ENCODE assay signal across 8 cellular contexts in the genomic region with DNA sequence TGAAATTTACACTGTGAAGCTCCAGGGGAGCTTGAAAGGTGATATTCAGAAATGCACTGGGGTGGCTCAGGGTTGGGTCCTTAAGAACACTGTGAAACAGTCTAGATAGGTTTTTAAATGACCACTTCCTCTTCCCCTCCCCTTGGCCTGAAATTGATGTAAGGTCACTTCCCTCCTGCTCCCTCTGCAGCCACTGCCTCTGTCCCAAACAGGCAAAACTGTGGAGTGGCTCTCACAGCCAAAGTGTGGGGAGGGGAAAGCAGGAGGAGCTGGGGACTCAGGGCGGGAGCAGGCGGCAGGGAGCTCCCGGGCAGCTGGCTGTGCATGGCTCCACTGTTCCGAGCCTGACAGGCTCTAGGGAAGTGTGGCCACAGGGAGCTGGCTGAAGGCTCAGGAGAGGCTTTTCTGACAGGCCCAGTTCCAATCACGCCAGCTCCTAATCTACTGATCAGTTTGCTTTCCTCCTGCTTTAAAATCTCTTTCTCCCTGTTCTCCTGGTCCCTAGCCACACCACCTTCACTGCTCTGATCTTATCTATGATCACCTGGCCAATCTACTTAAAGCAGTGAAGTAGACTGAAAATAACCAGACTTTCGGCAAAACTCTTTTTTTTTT. TPM values are rescaled to one million over a fixed set of nuclear protein-coding genes. Genes with fewer than 3 reads are reported as not detected.
DNase-seq lines count a peak whose midpoint lies in the region; ATAC-seq and TF ChIP-seq lines count a peak whose summit lies in the region.

No MANE protein-coding gene starts in this region.

- 37 to 48% methylated on average over 6 of the region's 6 CpGs for WGBS in esophagus, 2 donors

- no peaks in the 10 kb centered on the region for H3K9me3 Mint-ChIP-seq in activated T-cell treated with anti-CD3 and anti-CD28 coated beads, Interleukin-2, amount 50 U/mL, for 24 hours

- H3K36me3 Mint-ChIP-seq in activated T-cell treated with anti-CD3 and anti-CD28 coated beads, Interleukin-2, amount 50 U/mL, for 24 hours (ENCODE audit: low read depth) = peaks cover 6% of the 10 kb centered on the region

- H3K4me1 ChIP-seq in esophagus (ENCODE audit: control insufficient read depth in 2 of 2, insufficient read depth in 2 of 2, low read length in 1 of 2) (peaks cover 5 to 6% of the 10 kb centered on the region in 2 donors), neutrophil (ENCODE audit: control insufficient read depth in 1 of 2, insufficient read depth in 1 of 2, low read depth in 1 of 2, low read length in 1 of 2) (peaks cover 49 to 68% of the 10 kb centered on the region in 2 experiments)

- ATAC-seq in GM19351 (IDR thresholded peaks at IDR 0.05; ENCODE audit: unreplicated experiment) = peak; percentile 53
- ATAC-seq in HG03135 (IDR thresholded peaks at IDR 0.05; ENCODE audit: unreplicated experiment) = no peak

- peaks cover 23% of the 10 kb centered on the region for H3K4me1 Mint-ChIP-seq in activated T-cell treated with anti-CD3 and anti-CD28 coated beads, Interleukin-2, amount 50 U/mL, for 24 hours (ENCODE audit: low read depth)

- peak; percentile 31 for DNase-seq in NCI-H69 (lab: John Stamatoyannopoulos, UW)
- no peak for DNase-seq in activated T-cell treated with anti-CD3 and anti-CD28 coated beads, Interleukin-2, amount 50 U/mL, for 24 hours
- no peak for DNase-seq in NCI-H1105 treated with DMSO at 0.1 percent for 48 hours (lab: John Stamatoyannopoulos, UW)
- no peak for DNase-seq in GM03348 (ENCODE audit: low spot score)

- H3K27me3 ChIP-seq in esophagus (ENCODE audit: control insufficient read depth in 1 of 2, insufficient read depth in 2 of 2, low read length in 2 of 2) (no peaks in the 10 kb centered on the region), neutrophil (no peaks in the 10 kb centered on the region)

- H3K27ac Mint-ChIP-seq in activated T-cell treated with anti-CD3 and anti-CD28 coated beads, Interleukin-2, amount 50 U/mL, for 24 hours = no peak overlapping the region

- H3K4me3 ChIP-seq in esophagus (ENCODE audit: low read depth in 1 of 2, low read length in 2 of 2) = no peak overlapping the region
- peak overlapping the region in 1 of 2 experiments; percentile 20 for H3K4me3 ChIP-seq in neutrophil (ENCODE audit: low read depth in 1 of 2, low read length in 1 of 2)

- no peaks in the 10 kb centered on the region for H3K27me3 Mint-ChIP-seq in activated T-cell treated with anti-CD3 and anti-CD28 coated beads, Interleukin-2, amount 50 U/mL, for 24 hours

- H3K27ac ChIP-seq in esophagus (ENCODE audit: low read depth in 2 of 2, low read length in 1 of 2) = peak overlapping the region; percentile 65 to 74
- peak overlapping the region; percentile 77 for H3K27ac ChIP-seq in neutrophil

- peak; percentile 31 for TF ChIP-seq CTCF in neutrophil (IDR thresholded peaks at IDR 0.05)

- H3K36me3 ChIP-seq in esophagus (ENCODE audit: control insufficient read depth in 2 of 2, insufficient read depth in 2 of 2, low read length in 1 of 2) = no peaks in the 10 kb centered on the region
- H3K36me3 ChIP-seq in neutrophil = no peaks in the 10 kb centered on the region

- no peaks in the 10 kb centered on the region for H3K9me3 ChIP-seq in esophagus (ENCODE audit: control insufficient read depth in 2 of 2, insufficient read depth in 1 of 2, low read depth in 1 of 2, low read length in 1 of 2)
- H3K9me3 ChIP-seq in neutrophil = no peaks in the 10 kb centered on the region

- H3K4me3 Mint-ChIP-seq in activated T-cell treated with anti-CD3 and anti-CD28 coated beads, Interleukin-2, amount 50 U/mL, for 24 hours = no peak overlapping the region

RNA-seq across cellular contexts. Expression of gene CSRP1, which starts 5.1 kb away (rescaled TPM):
- 100 to 1,000 TPM; 174 to 333 TPM for polyA plus RNA-seq in esophagus

RNA-seq across cellular contexts. Expression of gene NAV1, which starts 26.9 kb away (rescaled TPM):
- polyA plus RNA-seq in esophagus = 1 to 10 TPM; 3.9 to 4.6 TPM

RNA-seq across cellular contexts. Expression of gene PHLDA3, which starts 43.0 kb away (rescaled TPM):
- polyA plus RNA-seq in esophagus = 10 to 100 TPM; 40.4 to 76.9 TPM
